ENCODE assay signal across 8 cellular contexts in genomic region chr5:23820764-23821471, GRCh38.
DNase-seq lines count a peak whose midpoint lies in the region; ATAC-seq, FAIRE-seq and TF ChIP-seq lines count a peak whose summit lies in the region.

No MANE protein-coding gene starts in this region.

- peak; percentile 20 for TF ChIP-seq CTCF in GM12873 (IDR thresholded peaks at IDR 0.05; ENCODE audit: insufficient read depth, low read depth, low read length, missing control alignments)
- TF ChIP-seq CTCF in astrocyte of the cerebellum (IDR thresholded peaks at IDR 0.05; ENCODE audit: low read depth, low read length, missing control alignments), result peak; percentile 41

- no peak overlapping the region for H3K4me3 ChIP-seq in astrocyte of the cerebellum (ENCODE audit: low read depth, low read length)

- no peak for FAIRE-seq in frontal cortex (lab: Jason Lieb, UNC)

- DNase-seq in NCI-H2081 (lab: John Stamatoyannopoulos, UW), result peak; percentile 51 to 69
- no peak for DNase-seq in astrocyte of the cerebellum (ENCODE audit: low read depth)
- peak; percentile 14 for DNase-seq in middle frontal gyrus (ENCODE audit: extremely low spot score, low spot score)
- DNase-seq in frontal cortex (ENCODE audit: low spot score in 2 of 2), result no peak
- no peak for DNase-seq in NCI-H774 (lab: John Stamatoyannopoulos, UW)
- DNase-seq in NCI-H2107 treated with DMSO at 0.1 percent for 48 hours (lab: John Stamatoyannopoulos, UW; ENCODE audit: unreplicated experiment), result no peak

- in situ Hi-C loops in astrocyte of the cerebellum (cut with HindIII; ENCODE audit: low sequenced_read_pairs), result no loop called here

- no peak for ATAC-seq in HG03135 (IDR thresholded peaks at IDR 0.05; ENCODE audit: unreplicated experiment)

Comparison
In these comparisons a context has a peak if more than half of its experiments do, and no peak if none do; other contexts are left out.
1. DNase-seq: peak in NCI-H2081 (2 of 2) and middle frontal gyrus (single experiment); none in astrocyte of the cerebellum (single experiment), frontal cortex (0 of 2), NCI-H774 (single experiment) and NCI-H2107 treated with DMSO at 0.1 percent for 48 hours (single experiment).